ENCODE assay signal across 9 cellular contexts in genomic region chr22:50027639-50028537, GRCh38. TPM values are rescaled to one million over a fixed set of nuclear protein-coding genes. Genes with fewer than 3 reads are reported as not detected.
DNase-seq lines count a peak whose midpoint lies in the region; ATAC-seq and TF ChIP-seq lines count a peak whose summit lies in the region.
"Had no signal": no experiment of that assay in that cellular context is flagged by ENCODE, and none has a peak within 500 bp of the region (broad histone marks: within the 10 kb centered on the region; RNA-seq: fewer than 3 reads in every experiment).

No MANE protein-coding gene starts in this region.

- H3K9me3 Mint-ChIP-seq in CD4-positive, alpha-beta T cell = no peaks in the 10 kb centered on the region

- no peak overlapping the region for H3K4ac ChIP-seq in neuronal stem cell (ENCODE audit: low read length)

- H3K9ac ChIP-seq in neuronal stem cell (ENCODE audit: low read depth, low read length, poor library complexity) (peak overlapping the region; percentile 60), smooth muscle cell (ENCODE audit: low read depth) (no peak overlapping the region)

- H3K27me3 ChIP-seq in CD4-positive, alpha-beta T cell (ENCODE audit: control insufficient read depth, insufficient read depth, low read length) = peaks cover 3% of the 10 kb centered on the region
- H3K27me3 ChIP-seq in neuronal stem cell (ENCODE audit: control insufficient read depth in 3 of 3, insufficient read depth in 3 of 3, low read depth in 1 of 3, low read length in 3 of 3) = peaks cover 0 to 36% (median 13%) of the 10 kb centered on the region in 3 experiments
- H3K27me3 ChIP-seq in left ventricle myocardium inferior (ENCODE audit: low read depth) = peaks cover 87% of the 10 kb centered on the region
- no peaks in the 10 kb centered on the region for H3K27me3 ChIP-seq in smooth muscle cell (ENCODE audit: low read depth)

- H2AFZ ChIP-seq in neuronal stem cell (ENCODE audit: low read length) (no peak overlapping the region), smooth muscle cell (ENCODE audit: low read depth) (no peak overlapping the region)

- H3K23ac ChIP-seq in neuronal stem cell (ENCODE audit: low read depth, low read length, poor library complexity) = peak overlapping the region; percentile 73

- H4K20me1 ChIP-seq in smooth muscle cell (ENCODE audit: low read depth) = no peaks in the 10 kb centered on the region

- intact Hi-C loops in CD4-positive, alpha-beta T cell (cut with DNase I, micrococcal nuclease) = no loop called here
- intact Hi-C loops in left ventricle myocardium inferior (cut with micrococcal nuclease) = no loop called here

- H3K4me3 Mint-ChIP-seq in CD4-positive, alpha-beta T cell = no peak overlapping the region

- H3K79me2 ChIP-seq in smooth muscle cell (ENCODE audit: low read depth) = no peaks in the 10 kb centered on the region

- peak overlapping the region; percentile 82 for H2BK12ac ChIP-seq in neuronal stem cell (ENCODE audit: low read length)

- H2BK120ac ChIP-seq in neuronal stem cell (ENCODE audit: low read depth, low read length) = no peak overlapping the region

- ATAC-seq in CD4-positive, alpha-beta T cell (ENCODE audit: poor library complexity) = peak; percentile 30
- no peak for ATAC-seq in GM21528 (IDR thresholded peaks at IDR 0.05; ENCODE audit: low FRiP score, unreplicated experiment)

- no CpG with 5 or more reads among the region's 42 CpGs for WGBS in neuronal stem cell (ENCODE audit: extremely low coverage in 2 of 2, insufficient read length in 2 of 2, insufficient replicate concordance in 1 of 2), 2 donors
- WGBS in smooth muscle cell (ENCODE audit: low lambda C conversion rate) = 86% methylated on average over 42 of the region's 42 CpGs

- H4K8ac ChIP-seq in neuronal stem cell (ENCODE audit: low read depth, low read length) = no peak overlapping the region

- TF ChIP-seq POLR2A in NB4 (IDR thresholded peaks at IDR 0.05; ENCODE audit: extremely low read depth, insufficient read length) = no peak

- peak overlapping the region; percentile 52 for H3K18ac ChIP-seq in neuronal stem cell (ENCODE audit: low read length)

- no peaks in the 10 kb centered on the region for H3K36me3 ChIP-seq in neuronal stem cell (replicated peaks in 1 of 2; ENCODE audit: control insufficient read depth in 2 of 2, insufficient read depth in 2 of 2, low read length in 2 of 2)
- H3K36me3 ChIP-seq in left ventricle myocardium inferior = no peaks in the 10 kb centered on the region
- H3K36me3 ChIP-seq in smooth muscle cell (ENCODE audit: low read depth) = no peaks in the 10 kb centered on the region

- no peak overlapping the region for H3K27ac Mint-ChIP-seq in CD4-positive, alpha-beta T cell

- peak overlapping the region; percentile 26 for H2AK5ac ChIP-seq in neuronal stem cell (ENCODE audit: low read depth, low read length)

- POLR2A ChIA-PET in CD4-positive, alpha-beta T cell (lab: Charles Lee) = interaction anchor here (1.0 kb wide), 1 partner anchor 66 kb away, joined by 4 read pairs; no protein-coding TSS in a partner anchor

- H2BK15ac ChIP-seq in neuronal stem cell (ENCODE audit: low read length) = no peak overlapping the region

- H3K36me3 Mint-ChIP-seq in CD4-positive, alpha-beta T cell (ENCODE audit: low read depth) = no peaks in the 10 kb centered on the region

- H3K4me2 ChIP-seq in neuronal stem cell (ENCODE audit: insufficient read depth, low read length, poor library complexity, severe bottlenecking) (no peak overlapping the region), smooth muscle cell (no peak overlapping the region)

- H4K91ac ChIP-seq in neuronal stem cell (ENCODE audit: low read depth, low read length, poor library complexity) = no peak overlapping the region

- CTCF ChIA-PET in CD4-positive, alpha-beta T cell (lab: Charles Lee) = interaction anchor here (1.3 kb wide), 1 partner anchor 21 kb away, joined by 3 read pairs; no protein-coding TSS in a partner anchor

- no peak for TF ChIP-seq CTCF in CD4-positive, alpha-beta T cell (IDR thresholded peaks at IDR 0.05)
- no peak for TF ChIP-seq CTCF in NB4 (IDR thresholded peaks at IDR 0.05; ENCODE audit: low read depth, low read length)
- no peak for TF ChIP-seq CTCF in left ventricle myocardium inferior (IDR thresholded peaks at IDR 0.05; ENCODE audit: borderline replicate concordance)
- no peak for TF ChIP-seq CTCF in smooth muscle cell (IDR thresholded peaks at IDR 0.05; ENCODE audit: borderline replicate concordance, insufficient read depth, poor library complexity, severe bottlenecking)

- no peaks in the 10 kb centered on the region for H3K9me3 ChIP-seq in CD4-positive, alpha-beta T cell (ENCODE audit: control insufficient read depth, low read length)
- H3K9me3 ChIP-seq in neuronal stem cell (replicated peaks in 1 of 2; ENCODE audit: control insufficient read depth in 2 of 2, insufficient read depth in 1 of 2, low read depth in 1 of 2, low read length in 2 of 2) (no peaks in the 10 kb centered on the region), left ventricle myocardium inferior (replicated peaks) (no peaks in the 10 kb centered on the region), smooth muscle cell (replicated peaks; ENCODE audit: low read depth) (no peaks in the 10 kb centered on the region)

- peak in 9 of 10 experiments; percentile 30 to 62 (median 38) for DNase-seq in CD4-positive, alpha-beta T cell
- DNase-seq in NB4 (ENCODE audit: low read depth) (peak; percentile 30), neuronal stem cell (ENCODE audit: low spot score) (no peak), NCI-H345 (lab: John Stamatoyannopoulos, UW) (no peak), left ventricle myocardium inferior (no peak), smooth muscle cell (lab: John Stamatoyannopoulos, UW; ENCODE audit: unreplicated experiment) (no peak)
- peak; percentile 84 for DNase-seq in activated effector memory CD4-positive, alpha-beta T cell treated with anti-CD3 and anti-CD28 coated beads, Interleukin-2, amount 50 U/mL, for 16 hours

- H3K27ac ChIP-seq in CD4-positive, alpha-beta T cell (ENCODE audit: low read depth, low read length) = no peak overlapping the region
- H3K27ac ChIP-seq in neuronal stem cell (replicated peaks; ENCODE audit: low read length) = no peak overlapping the region
- no peak overlapping the region for H3K27ac ChIP-seq in left ventricle myocardium inferior (replicated peaks)
- H3K27ac ChIP-seq in smooth muscle cell (ENCODE audit: low read depth) = no peak overlapping the region

- H3K4me3 ChIP-seq in NB4 (ENCODE audit: low read depth, low read length) (no peak overlapping the region), neuronal stem cell (ENCODE audit: low read length in 2 of 2) (no peak overlapping the region), left ventricle myocardium inferior (no peak overlapping the region), smooth muscle cell (no peak overlapping the region)

- H3K27me3 Mint-ChIP-seq in CD4-positive, alpha-beta T cell = peaks cover 10% of the 10 kb centered on the region

- peaks cover 0 to 1% of the 10 kb centered on the region in 2 donors for H3K4me1 ChIP-seq in neuronal stem cell (ENCODE audit: control insufficient read depth in 2 of 2, insufficient read depth in 1 of 2, low read depth in 1 of 2, low read length in 2 of 2)
- peaks cover 9% of the 10 kb centered on the region for H3K4me1 ChIP-seq in left ventricle myocardium inferior
- H3K4me1 ChIP-seq in smooth muscle cell (ENCODE audit: low read depth) = no peaks in the 10 kb centered on the region

- no peaks in the 10 kb centered on the region for H3F3A ChIP-seq in smooth muscle cell (ENCODE audit: low read depth)

- no peaks in the 10 kb centered on the region for H3K79me1 ChIP-seq in neuronal stem cell (ENCODE audit: low read depth, low read length)

- H3K4me1 Mint-ChIP-seq in CD4-positive, alpha-beta T cell (ENCODE audit: low read depth) = peaks cover 7% of the 10 kb centered on the region

- H3K14ac ChIP-seq in neuronal stem cell (ENCODE audit: low read length) = peak overlapping the region; percentile 47

- H2BK5ac ChIP-seq in neuronal stem cell (ENCODE audit: low read length) = no peak overlapping the region

RNA-seq across cellular contexts. Expression of gene IL17REL, which starts 15.3 kb away (rescaled TPM):
- not detected for total RNA-seq in CD4-positive, alpha-beta T cell
- 0.07 TPM for polyA plus RNA-seq in neuronal stem cell (2013, experiment 1 of 2)
- polyA plus RNA-seq in neuronal stem cell (2013, experiment 2 of 2) = 0.07 TPM
- total RNA-seq in left ventricle myocardium inferior (not detected), smooth muscle cell (0.04 TPM in 1 of 2 replicates, not detected in the other)
- polyA plus RNA-seq in smooth muscle cell = not detected in 2 replicates

RNA-seq across cellular contexts. Expression of gene TTLL8, which starts 30.2 kb away (rescaled TPM):
- total RNA-seq in CD4-positive, alpha-beta T cell = not detected
- 0.06 TPM for polyA plus RNA-seq in neuronal stem cell (2013, experiment 1 of 2)
- 0.01 TPM for polyA plus RNA-seq in neuronal stem cell (2013, experiment 2 of 2)
- total RNA-seq in left ventricle myocardium inferior (not detected), smooth muscle cell (not detected in 2 replicates)
- polyA plus RNA-seq in smooth muscle cell = 0.10 TPM in 1 of 2 replicates, not detected in the other
- polyA plus RNA-seq: thymus had no signal

RNA-seq across cellular contexts. Expression of gene MLC1, which starts 57.3 kb away (rescaled TPM):
- under 1 TPM in 1 of 2 experiments, not detected in 1; 0.16 TPM for total RNA-seq in CD4-positive, alpha-beta T cell
- 0.07 TPM for polyA plus RNA-seq in neuronal stem cell (2013, experiment 1 of 2)
- 0.04 TPM for polyA plus RNA-seq in neuronal stem cell (2013, experiment 2 of 2)
- 0.66 TPM for total RNA-seq in left ventricle myocardium inferior
- 4.2 and 5.6 TPM in 2 replicates for total RNA-seq in smooth muscle cell
- polyA plus RNA-seq in smooth muscle cell = 5.6 and 6.3 TPM in 2 replicates

Comparison
In these comparisons a context has a peak if more than half of its experiments do, and no peak if none do; other contexts are left out.
1. DNase-seq: peak in CD4-positive, alpha-beta T cell (9 of 10), NB4 (single experiment) and activated effector memory CD4-positive, alpha-beta T cell treated with anti-CD3 and anti-CD28 coated beads, Interleukin-2, amount 50 U/mL, for 16 hours (single experiment); none in neuronal stem cell (single experiment), NCI-H345 (single experiment), left ventricle myocardium inferior (single experiment) and smooth muscle cell (single experiment).